8 cellular contexts compared by ENCODE assay signal in genomic region chr1:27634982-27635362, GRCh38. TPM values are rescaled to one million over a fixed set of nuclear protein-coding genes. Genes with fewer than 3 reads are reported as not detected.
DNase-seq lines count a peak whose midpoint lies in the region; ATAC-seq, FAIRE-seq and TF ChIP-seq lines count a peak whose summit lies in the region.

TSS of gene FGR (minus strand) at chr1:27635185. CDS start at chr1:27623916, 11,269 bp downstream.

- intact Hi-C loops in endothelial cell of umbilical vein (cut with micrococcal nuclease), result no loop called here
- intact Hi-C loops in naive thymus-derived CD4-positive, alpha-beta T cell (cut with micrococcal nuclease), result loop anchor here in 1 of 2 donors (1.0 kb wide), 1 partner anchor 25 kb away; no protein-coding TSS in a partner anchor

- no TSS peak for BruUV-seq in endothelial cell of umbilical vein (replicated peaks; lab: Mats Ljungman, UMichigan)

- peaks cover 37 to 79% (median 65%) of the 10 kb centered on the region in 7 donors for H3K4me1 Mint-ChIP-seq in naive thymus-derived CD4-positive, alpha-beta T cell

- H4K20me1 ChIP-seq in endothelial cell of umbilical vein (replicated peaks; ENCODE audit: control insufficient read depth, extremely low read depth, insufficient read depth, low read length), result no peaks in the 10 kb centered on the region

- H3K4me1 ChIP-seq in endothelial cell of umbilical vein (ENCODE audit: control insufficient read depth, extremely low read depth, insufficient read depth, low read length), result peaks cover 26% of the 10 kb centered on the region
- H3K4me1 ChIP-seq in naive thymus-derived CD4-positive, alpha-beta T cell (ENCODE audit: control insufficient read depth in 2 of 2, insufficient read depth in 2 of 2, low read length in 2 of 2), result peaks cover 38 to 52% of the 10 kb centered on the region in 2 donors

- peak within 1 kb of the TSS; percentile 75 for H3K4me2 ChIP-seq in endothelial cell of umbilical vein (ENCODE audit: insufficient read depth, low read length)

- H3K27ac Mint-ChIP-seq in naive thymus-derived CD4-positive, alpha-beta T cell, result peak within 1 kb of the TSS; percentile 46 to 84 (median 67)

- TF ChIP-seq CTCF in AG04450 (IDR thresholded peaks at IDR 0.05; ENCODE audit: low read depth, low read length), result no peak
- no peak for TF ChIP-seq CTCF in NB4 (IDR thresholded peaks at IDR 0.05; ENCODE audit: low read depth, low read length)
- no peak for TF ChIP-seq CTCF in endothelial cell of umbilical vein (IDR thresholded peaks at IDR 0.05; ENCODE audit: extremely low read depth in 1 of 2, insufficient read depth in 1 of 2, low read depth in 1 of 2, low read length in 2 of 2)

- no peaks in the 10 kb centered on the region for H3K36me3 Mint-ChIP-seq in naive thymus-derived CD4-positive, alpha-beta T cell

- dilution Hi-C loops in endothelial cell of umbilical vein (cut with MboI; ENCODE audit: extremely low pct_ligation_motif_present, low sequenced_read_pairs), result no loop called here

- CTCF ChIA-PET in AG04450 (lab: Charles Lee) (no interaction called here), endothelial cell of umbilical vein (lab: Charles Lee) (no interaction called here)
- CTCF ChIA-PET in naive thymus-derived CD4-positive, alpha-beta T cell (lab: Charles Lee), result no interaction called here

- H3K79me2 ChIP-seq in endothelial cell of umbilical vein (ENCODE audit: control insufficient read depth, insufficient read depth, low read length), result no peaks in the 10 kb centered on the region

- DNase-seq in AG04450 (ENCODE audit: low read depth, low spot score) (no peak), NB4 (ENCODE audit: low read depth) (peak; percentile 58), endothelial cell of umbilical vein (ENCODE audit: low read depth, low spot score) (no peak), islet precursor cell (no peak)
- no peak for DNase-seq in naive thymus-derived CD4-positive, alpha-beta T cell
- DNase-seq in activated CD4-positive, alpha-beta T cell treated with anti-CD3 and anti-CD28 coated beads for 4 hours, result no peak

- H3K36me3 ChIP-seq in endothelial cell of umbilical vein (ENCODE audit: control insufficient read depth in 2 of 2, extremely low read depth in 1 of 2, insufficient read depth in 2 of 2, low read length in 2 of 2), result no peaks in the 10 kb centered on the region
- no peaks in the 10 kb centered on the region for H3K36me3 ChIP-seq in naive thymus-derived CD4-positive, alpha-beta T cell (ENCODE audit: control insufficient read depth in 2 of 3, insufficient read depth in 3 of 3, low read length in 3 of 3)

- no peaks in the 10 kb centered on the region for H3K9me1 ChIP-seq in endothelial cell of umbilical vein (replicated peaks; ENCODE audit: control insufficient read depth, extremely low read depth, insufficient read depth, low read length)

- peak within 1 kb of the TSS; percentile 36 to 82 (median 74) for H3K4me3 Mint-ChIP-seq in naive thymus-derived CD4-positive, alpha-beta T cell

- no peaks in the 10 kb centered on the region; the same call in 1 of the 2 replicates for H3K9me3 ChIP-seq in AG04450 (ENCODE audit: control insufficient read depth, insufficient read depth, low read length)
- no peaks in the 10 kb centered on the region for H3K9me3 ChIP-seq in endothelial cell of umbilical vein (replicated peaks; ENCODE audit: control insufficient read depth, insufficient read depth, low read length)
- no peaks in the 10 kb centered on the region for H3K9me3 ChIP-seq in naive thymus-derived CD4-positive, alpha-beta T cell (ENCODE audit: control insufficient read depth in 2 of 3, low read length in 3 of 3)

- H3K27me3 Mint-ChIP-seq in naive thymus-derived CD4-positive, alpha-beta T cell, result no peaks in the 10 kb centered on the region

- FAIRE-seq in endothelial cell of umbilical vein (lab: Jason Lieb, UNC), result no peak

- H3K9me3 Mint-ChIP-seq in naive thymus-derived CD4-positive, alpha-beta T cell, result no peaks in the 10 kb centered on the region

- ATAC-seq in naive thymus-derived CD4-positive, alpha-beta T cell, result peak; percentile 34
- ATAC-seq in GM21786 (IDR thresholded peaks at IDR 0.05; ENCODE audit: unreplicated experiment), result no peak
- ATAC-seq in HG02678 (IDR thresholded peaks at IDR 0.05; ENCODE audit: unreplicated experiment), result no peak

- no peak within 1 kb of the TSS for H3K27ac ChIP-seq in AG04450 (ENCODE audit: low read depth, low read length)
- H3K27ac ChIP-seq in endothelial cell of umbilical vein (ENCODE audit: insufficient read depth, low read depth, low read length), result no peak within 1 kb of the TSS
- peak within 1 kb of the TSS; percentile 51 for H3K27ac ChIP-seq in naive thymus-derived CD4-positive, alpha-beta T cell (ENCODE audit: low read depth, low read length)

- H3K27me3 ChIP-seq in AG04450 (ENCODE audit: control insufficient read depth, insufficient read depth, low read length) (peaks cover 44% of the 10 kb centered on the region), endothelial cell of umbilical vein (ENCODE audit: control insufficient read depth in 2 of 2, insufficient read depth in 2 of 2, low read length in 2 of 2) (no peaks in the 10 kb centered on the region)
- H3K27me3 ChIP-seq in naive thymus-derived CD4-positive, alpha-beta T cell (ENCODE audit: control insufficient read depth in 2 of 2, insufficient read depth in 2 of 2, low read length in 2 of 2), result no peaks in the 10 kb centered on the region

- H3K4me3 ChIP-seq in AG04450 (ENCODE audit: low read depth, low read length) (peak within 1 kb of the TSS; percentile 35; the same call in 1 of the 2 replicates), NB4 (ENCODE audit: low read depth, low read length) (peak within 1 kb of the TSS; percentile 48), endothelial cell of umbilical vein (replicated peaks in 1 of 3; ENCODE audit: insufficient read depth in 1 of 3, low read depth in 1 of 3, low read length in 3 of 3) (peak within 1 kb of the TSS; percentile 35 to 50 (median 37))
- H3K4me3 ChIP-seq in naive thymus-derived CD4-positive, alpha-beta T cell (ENCODE audit: low read length), result peak within 1 kb of the TSS; percentile 50

- H3K9ac ChIP-seq in endothelial cell of umbilical vein (replicated peaks; ENCODE audit: extremely low read depth, insufficient read depth, low read length), result peak within 1 kb of the TSS; percentile 60

- peak within 1 kb of the TSS; percentile 91 for H2AFZ ChIP-seq in endothelial cell of umbilical vein (ENCODE audit: low read depth, low read length)

- POLR2A ChIA-PET in AG04450 (lab: Yijun Ruan, JAX), result no interaction called here
- POLR2A ChIA-PET in endothelial cell of umbilical vein (lab: Charles Lee), result no interaction called here
- POLR2A ChIA-PET in naive thymus-derived CD4-positive, alpha-beta T cell (lab: Charles Lee), result interaction anchor here (1.3 kb wide), 1 partner anchor 12 kb away, joined by 3 read pairs; no protein-coding TSS in a partner anchor

- TF ChIP-seq POLR2A in NB4 (IDR thresholded peaks at IDR 0.05; ENCODE audit: extremely low read depth, insufficient read length), result no peak
- no peak for TF ChIP-seq POLR2A in endothelial cell of umbilical vein (IDR thresholded peaks at IDR 0.05; ENCODE audit: low read depth, low read length)

TF ChIP-seq in endothelial cell of umbilical vein, 7 proteins besides CTCF, POLR2A, EP300 and RAD21:
- TF ChIP-seq MAX (IDR thresholded peaks at IDR 0.05; ENCODE audit: insufficient read depth, insufficient read length), result no peak
- TF ChIP-seq GATA2 (IDR thresholded peaks at IDR 0.05; ENCODE audit: insufficient read depth, insufficient read length, low read depth, low read length), result no peak
- TF ChIP-seq EZH2 (IDR thresholded peaks at IDR 0.05; ENCODE audit: borderline replicate concordance, low read depth, low read length, severe bottlenecking), result no peak
- TF ChIP-seq POLR2AphosphoS5 (IDR thresholded peaks at IDR 0.05; ENCODE audit: insufficient read depth, low read depth, low read length), result no peak
- no peak for TF ChIP-seq MYC (IDR thresholded peaks at IDR 0.05; ENCODE audit: low read depth, low read length)
- no peak for TF ChIP-seq JUN (IDR thresholded peaks at IDR 0.05; ENCODE audit: borderline replicate concordance, insufficient read depth, insufficient read length, low read depth)
- TF ChIP-seq FOS (IDR thresholded peaks at IDR 0.05; ENCODE audit: borderline replicate concordance, insufficient read depth, low read length), result no peak
TF ChIP-seq in endothelial cell of umbilical vein: peak in this region for 0.

RNA-seq across cellular contexts. Expression of gene FGR, which starts in this region (rescaled TPM):
- polyA plus RNA-seq in AG04450 (2011; rRNA removed) (not detected in 2 replicates), endothelial cell of umbilical vein (0.16 and 0.18 TPM in 2 replicates)
- polyA minus RNA-seq in AG04450 (2011; rRNA and poly(A)+ RNA removed), result not detected in 2 replicates
- total RNA-seq in endothelial cell of umbilical vein, result not detected in 2 replicates
- polyA plus RNA-seq in endothelial cell of umbilical vein (2011; cell fraction: cytosol; rRNA removed), result 0.07 and 0.08 TPM in 2 replicates
- polyA plus RNA-seq in endothelial cell of umbilical vein (2011; cell fraction: nucleus; rRNA removed), result 0.20 and 0.55 TPM in 2 replicates
- not detected in 2 replicates for polyA plus RNA-seq in endothelial cell of umbilical vein (2012)
- 0.13 TPM in 1 of 2 replicates, not detected in the other for polyA minus RNA-seq in endothelial cell of umbilical vein
- not detected for polyA minus RNA-seq in endothelial cell of umbilical vein (2011; cell fraction: cytosol; rRNA and poly(A)+ RNA removed)
- polyA minus RNA-seq in endothelial cell of umbilical vein (2011; cell fraction: nucleus; rRNA and poly(A)+ RNA removed), result not detected in 2 replicates
- 100 to 1,000 TPM in 1 of 5 experiments, 10 to 100 TPM in 1, 1 to 10 TPM in 2, under 1 TPM in 1; 0.15 to 246 (median 1.9) TPM for total RNA-seq in naive thymus-derived CD4-positive, alpha-beta T cell
- under 1 TPM; 0.70 to 0.72 TPM for polyA plus RNA-seq in naive thymus-derived CD4-positive, alpha-beta T cell
